14 cellular contexts compared by ENCODE assay signal in genomic region chr9:120874226-120874839, GRCh38. TPM values are rescaled to one million over a fixed set of nuclear protein-coding genes. Genes with fewer than 3 reads are reported as not detected.
A peak's percentile ranks its signal among the peaks of the same experiment; 100 is the strongest.
DNase-seq lines count a peak whose midpoint lies in the region; ATAC-seq, FAIRE-seq and TF ChIP-seq lines count a peak whose summit lies in the region.
"Had no signal": no experiment of that assay in that cellular context is flagged by ENCODE, and none has a peak within 500 bp of the region (broad histone marks: within the 10 kb centered on the region; RNA-seq: fewer than 3 reads in every experiment).

No MANE protein-coding gene starts in this region.

- no peak overlapping the region for H2AFZ ChIP-seq in H1 (ENCODE audit: low read length)

- H2BK5ac ChIP-seq in H1 (ENCODE audit: low read depth, low read length): peak overlapping the region; percentile 83; the same call in 1 of the 2 replicates

- H3K27me3 Mint-ChIP-seq in MCF 10A (ENCODE audit: insufficient read depth, unreplicated experiment) (no peaks in the 10 kb centered on the region), type B pancreatic cell (peaks cover 17% of the 10 kb centered on the region)

- peak overlapping the region; percentile 69 for H3K4ac ChIP-seq in H1 (replicated peaks; ENCODE audit: insufficient read length, low read depth, low read length)

- 96% methylated on average over 8 of the region's 8 CpGs; no CpG with 5 or more reads in 1 of the 2 experiments for WGBS in H1 (ENCODE audit: extremely low coverage in 1 of 2, insufficient coverage in 1 of 2, insufficient read length in 1 of 2, insufficient replicate concordance in 2 of 2, low coverage in 1 of 2, low lambda C conversion rate in 2 of 2, missing lambda C conversion rate in 1 of 2), 2 experiments

- H3K4me3 Mint-ChIP-seq in MCF 10A (ENCODE audit: unreplicated experiment): no peak overlapping the region
- peak overlapping the region; percentile 68 for H3K4me3 Mint-ChIP-seq in type B pancreatic cell

- H3K23ac ChIP-seq in H1 (ENCODE audit: insufficient read length): no peak overlapping the region

- peak overlapping the region; percentile 36; the same call in 1 of the 2 replicates for H2BK15ac ChIP-seq in H1 (ENCODE audit: low read length)

- H4K8ac ChIP-seq in H1 (ENCODE audit: extremely low read depth, insufficient read depth, low read length): no peak overlapping the region

- intact Hi-C loops in MCF 10A (cut with micrococcal nuclease) (no loop called here), breast epithelium (cut with DNase I; ENCODE audit: low total_unique reads) (no loop called here)

- H3K36me3 ChIP-seq in breast epithelium (no peaks in the 10 kb centered on the region), H1 (ENCODE audit: control insufficient read depth in 2 of 4, insufficient read depth in 4 of 4, low read length in 3 of 4) (peaks cover 0 to 3% (median 0%) of the 10 kb centered on the region in 4 experiments; a peak in 1 of 8 replicates)

- peak overlapping the region; percentile 39 for H4K5ac ChIP-seq in H1 (ENCODE audit: insufficient read length, low read depth, low read length)

- H3K4me1 Mint-ChIP-seq in MCF 10A (ENCODE audit: insufficient read depth, unreplicated experiment) (peaks cover 40% of the 10 kb centered on the region), type B pancreatic cell (ENCODE audit: unreplicated experiment) (peaks cover 22% of the 10 kb centered on the region)

- no peaks in the 10 kb centered on the region for H3K79me2 ChIP-seq in H1 (ENCODE audit: control insufficient read depth in 1 of 2, insufficient read depth in 2 of 2, low read length in 2 of 2)

- TF ChIP-seq CTCF in MCF 10A (IDR thresholded peaks at IDR 0.05; ENCODE audit: unreplicated experiment) (no peak), breast epithelium (IDR thresholded peaks at IDR 0.05) (no peak), RWPE1 (conservative IDR thresholded peaks at IDR 0.05; ENCODE audit: low read depth) (no peak), H1 (IDR thresholded peaks at IDR 0.05; ENCODE audit: control extremely low read depth in 1 of 3, insufficient read depth in 1 of 3, low read depth in 1 of 3, low read length in 3 of 3) (no peak), type B pancreatic cell (conservative IDR thresholded peaks at IDR 0.05) (no peak)

- H3K79me1 ChIP-seq in H1 (ENCODE audit: low read depth, low read length): no peaks in the 10 kb centered on the region

- peak overlapping the region; percentile 24; the same call in 1 of the 2 replicates for H2BK20ac ChIP-seq in H1 (ENCODE audit: low read length)

- H3K9me3 ChIP-seq in breast epithelium (no peaks in the 10 kb centered on the region), H1 (ENCODE audit: insufficient read depth in 2 of 2, low read depth in 1 of 2, low read length in 1 of 2) (no peaks in the 10 kb centered on the region)
- H3K9me3 ChIP-seq: stomach had no signal

- FAIRE-seq in H1 (lab: Jason Lieb, UNC): no peak
- FAIRE-seq: frontal cortex had no signal

- H3K27ac Mint-ChIP-seq in MCF 10A (ENCODE audit: low read depth, unreplicated experiment): peak overlapping the region; percentile 74
- H3K27ac Mint-ChIP-seq in type B pancreatic cell: peak overlapping the region; percentile 89

- TF ChIP-seq POLR2A in breast epithelium (IDR thresholded peaks at IDR 0.05) (no peak), H1 (IDR thresholded peaks at IDR 0.05; ENCODE audit: control extremely low read depth in 1 of 2, low read depth in 2 of 2, low read length in 2 of 2) (no peak)

- H3K27ac ChIP-seq in breast epithelium (no peak overlapping the region), RWPE1 (peak overlapping the region; percentile 100), H1 (ENCODE audit: low read depth, low read length) (peak overlapping the region; percentile 69; the same call in 1 of the 2 replicates)

- POLR2A ChIA-PET in MCF 10A (lab: Yijun Ruan, JAX): interaction anchor here (0.6 to 1.0 kb wide), 3 partner anchors 81 to 291 kb away, joined by 3 to 6 read pairs (median 3); partner anchors contain the start of gene FBXW2
- POLR2A ChIA-PET in RWPE1 (lab: Yijun Ruan, JAX; ENCODE audit: low non-redundant PET): interaction anchor here (0.5 kb wide), 1 partner anchor 31 kb away, joined by 3 read pairs; no protein-coding TSS in a partner anchor
- POLR2A ChIA-PET in H1 (lab: Charles Lee; ENCODE audit: partially characterized antibody): interaction anchor here (1.0 to 2.7 kb wide), 6 partner anchors 10 to 81 kb away, joined by 3 to 12 read pairs (median 5); partner anchors contain the start of gene FBXW2

- TF ChIP-seq RAD21 in H1 (IDR thresholded peaks at IDR 0.05 in 1 of 2, conservative IDR thresholded peaks at IDR 0.05 in 1 of 2; ENCODE audit: low read depth in 2 of 2, low read length in 2 of 2): no peak

- ATAC-seq in HG03442 (IDR thresholded peaks at IDR 0.05; ENCODE audit: unreplicated experiment): no peak
- ATAC-seq in HG03108 (IDR thresholded peaks at IDR 0.05; ENCODE audit: unreplicated experiment): no peak

- H4K20me1 ChIP-seq in H1 (replicated peaks in 1 of 2; ENCODE audit: control insufficient read depth in 1 of 2, insufficient read depth in 2 of 2, low read length in 2 of 2): no peaks in the 10 kb centered on the region

- no TSS peak for BruUV-seq in MCF 10A (replicated peaks; lab: Mats Ljungman, UMichigan)

- peak overlapping the region; percentile 88 for H2BK120ac ChIP-seq in H1 (replicated peaks; ENCODE audit: low read depth, low read length)

- H3K9me3 Mint-ChIP-seq in MCF 10A (ENCODE audit: unreplicated experiment) (no peaks in the 10 kb centered on the region), type B pancreatic cell (no peaks in the 10 kb centered on the region)

- H3K18ac ChIP-seq in H1 (ENCODE audit: extremely low read depth, low read length): peak overlapping the region; percentile 62

- CTCF ChIA-PET in MCF 10A (lab: Yijun Ruan, JAX) (interaction anchor here (0.9 to 2.1 kb wide), 5 partner anchors 42 to 445 kb away, joined by 3 to 7 read pairs (median 4); no protein-coding TSS in a partner anchor), RWPE1 (lab: Yijun Ruan, JAX) (no interaction called here), H1 (lab: Charles Lee; ENCODE audit: partially characterized antibody) (interaction anchor here (1.0 to 1.9 kb wide), 4 partner anchors 9 to 47 kb away, joined by 3 to 11 read pairs (median 4); no protein-coding TSS in a partner anchor)

- H4K91ac ChIP-seq in H1 (replicated peaks; ENCODE audit: insufficient read length, low read length): peak overlapping the region; percentile 96

- no peak overlapping the region for H3K14ac ChIP-seq in H1 (ENCODE audit: insufficient read length)

- peak overlapping the region; percentile 93 for H2BK12ac ChIP-seq in H1 (ENCODE audit: low read depth, low read length)

- H2AK5ac ChIP-seq in H1 (ENCODE audit: low read depth, low read length): peak overlapping the region; percentile 40; the same call in 1 of the 2 replicates

- H3K9ac ChIP-seq in H1 (replicated peaks in 1 of 4; ENCODE audit: extremely low read depth in 1 of 4, low read depth in 3 of 4, low read length in 3 of 4): no peak overlapping the region; a peak in 1 of 7 replicates

- H3K4me2 ChIP-seq in H1 (ENCODE audit: insufficient read depth in 1 of 2, low read depth in 2 of 2, low read length in 2 of 2): peak overlapping the region in 1 of 2 experiments; percentile 53; a peak in 1 of 4 replicates

- TF ChIP-seq EP300 in H1 (IDR thresholded peaks at IDR 0.05; ENCODE audit: borderline replicate concordance in 1 of 2, low read depth in 2 of 2, low read length in 2 of 2): no peak

- no peak overlapping the region for H3K4me3 ChIP-seq in breast epithelium
- H3K4me3 ChIP-seq in H1 (ENCODE audit: extremely low read depth in 1 of 4, insufficient read depth in 2 of 4, low read depth in 3 of 4, low read length in 4 of 4): no peak overlapping the region
- H3K4me3 ChIP-seq: stomach had no signal

- DNase-seq in MCF 10A (ENCODE audit: unreplicated experiment) (no peak), breast epithelium (ENCODE audit: low spot score in 2 of 2) (no peak), RWPE1 (ENCODE audit: low spot score) (no peak), H1 (ENCODE audit: low read depth in 1 of 2, low spot score in 2 of 2) (no peak), type B pancreatic cell (ENCODE audit: extremely low spot score, unreplicated experiment) (no peak), mucosa of gallbladder (ENCODE audit: low spot score) (no peak)
- DNase-seq: activated CD4-positive, alpha-beta T cell treated with anti-CD3 and anti-CD28 coated beads for 1 hour; amniotic stem cell; NCI-H1694 treated with DMSO at 0.1 percent for 48 hours; NCI-H82; stomach had no signal

- H3K36me3 Mint-ChIP-seq in MCF 10A (ENCODE audit: insufficient read depth, unreplicated experiment): peaks cover 30% of the 10 kb centered on the region
- H3K36me3 Mint-ChIP-seq in type B pancreatic cell: peaks cover 8% of the 10 kb centered on the region

- H3K27me3 ChIP-seq in breast epithelium (no peaks in the 10 kb centered on the region), H1 (replicated peaks in 1 of 4; ENCODE audit: control insufficient read depth in 3 of 4, extremely low read depth in 1 of 4, insufficient read depth in 3 of 4, low read length in 3 of 4) (peaks cover 0 to 4% (median 1%) of the 10 kb centered on the region in 4 experiments; a peak in 3 of 7 replicates)
- H3K27me3 ChIP-seq: stomach had no signal

- H3K56ac ChIP-seq in H1 (replicated peaks; ENCODE audit: insufficient read length, low read depth, low read length): no peak overlapping the region

- H3K4me1 ChIP-seq in breast epithelium (no peaks in the 10 kb centered on the region), H1 (replicated peaks in 1 of 4; ENCODE audit: control insufficient read depth in 3 of 4, insufficient read depth in 4 of 4, low read length in 3 of 4) (peaks cover 23 to 52% (median 35%) of the 10 kb centered on the region in 4 experiments)

- H3K23me2 ChIP-seq in H1 (ENCODE audit: low read depth, low read length): peaks cover 10% of the 10 kb centered on the region

RNA-seq across cellular contexts. Expression of gene PHF19, which starts 2.7 kb away (rescaled TPM):
- total RNA-seq in MCF 10A (2022) (39.6 and 61.0 TPM in 2 replicates), breast epithelium (10 to 100 TPM; 16.5 to 33.1 (median 19.0) TPM), type B pancreatic cell (ENCODE audit: low replicate concordance) (31.0 and 39.6 TPM in 2 replicates), mucosa of gallbladder (25.9 TPM)
- total RNA-seq in H1 (2021; fragmentation: NEBNext Ultra II Directional; extraction: Animal tissue kit (Norgen Biotek cat#: 25700)): 30.2 and 31.8 TPM in 2 replicates
- polyA plus RNA-seq in H1 (2011; rRNA removed): 28.2 and 31.0 TPM in 2 replicates
- 25.8 TPM for polyA plus RNA-seq in H1 (2011; cell fraction: cytosol; rRNA removed)
- polyA plus RNA-seq in H1 (2011; cell fraction: nucleus; rRNA removed): 48.1 TPM
- 26.2 to 35.4 TPM (median 31.5 TPM) in 4 replicates for polyA plus RNA-seq in H1 (2012, experiment 1 of 2)
- polyA plus RNA-seq in H1 (2012, experiment 2 of 2): 29.9 TPM
- 24.5 TPM for polyA plus RNA-seq in H1 (2013, experiment 1 of 2)
- 23.1 TPM for polyA plus RNA-seq in H1 (2013, experiment 2 of 2)
- 26.6 and 43.7 TPM in 2 replicates for polyA minus RNA-seq in H1 (2011; rRNA and poly(A)+ RNA removed)
- polyA minus RNA-seq in H1 (2011; cell fraction: cytosol; rRNA and poly(A)+ RNA removed): 16.2 TPM
- 28.2 TPM for polyA minus RNA-seq in H1 (2011; cell fraction: nucleus; rRNA and poly(A)+ RNA removed)

RNA-seq across cellular contexts. Expression of gene PSMD5, which starts 31.6 kb away (rescaled TPM):
- total RNA-seq in MCF 10A (2022) (71.0 and 91.0 TPM in 2 replicates), breast epithelium (10 to 100 TPM; 48.3 to 54.1 (median 50.3) TPM), type B pancreatic cell (ENCODE audit: low replicate concordance) (43.6 and 45.2 TPM in 2 replicates), mucosa of gallbladder (65.1 TPM)
- total RNA-seq in H1 (2021; fragmentation: NEBNext Ultra II Directional; extraction: Animal tissue kit (Norgen Biotek cat#: 25700)): 30.0 and 30.5 TPM in 2 replicates
- polyA plus RNA-seq in H1 (2011; rRNA removed): 12.9 and 19.2 TPM in 2 replicates
- polyA plus RNA-seq in H1 (2011; cell fraction: cytosol; rRNA removed): 26.0 TPM
- polyA plus RNA-seq in H1 (2011; cell fraction: nucleus; rRNA removed): 15.8 TPM
- polyA plus RNA-seq in H1 (2012, experiment 1 of 2): 18.2 to 51.8 TPM (median 31.4 TPM) in 4 replicates
- polyA plus RNA-seq in H1 (2012, experiment 2 of 2): 9.8 TPM
- polyA plus RNA-seq in H1 (2013, experiment 1 of 2): 27.6 TPM
- polyA plus RNA-seq in H1 (2013, experiment 2 of 2): 28.0 TPM
- polyA minus RNA-seq in H1 (2011; rRNA and poly(A)+ RNA removed): 18.9 and 30.8 TPM in 2 replicates
- polyA minus RNA-seq in H1 (2011; cell fraction: cytosol; rRNA and poly(A)+ RNA removed): 33.9 TPM
- 15.0 TPM for polyA minus RNA-seq in H1 (2011; cell fraction: nucleus; rRNA and poly(A)+ RNA removed)

RNA-seq across cellular contexts. Expression of gene TRAF1, which starts 52.3 kb away (rescaled TPM):
- 0.84 and 1.2 TPM in 2 replicates for total RNA-seq in MCF 10A (2022)
- total RNA-seq in breast epithelium: 1 to 10 TPM; 4.9 to 8.6 (median 7.3) TPM
- total RNA-seq in H1 (2021; fragmentation: NEBNext Ultra II Directional; extraction: Animal tissue kit (Norgen Biotek cat#: 25700)): 1.5 and 1.6 TPM in 2 replicates
- polyA plus RNA-seq in H1 (2011; rRNA removed): 3.1 and 3.2 TPM in 2 replicates
- polyA plus RNA-seq in H1 (2011; cell fraction: cytosol; rRNA removed): 4.9 TPM
- 7.4 TPM for polyA plus RNA-seq in H1 (2011; cell fraction: nucleus; rRNA removed)
- polyA plus RNA-seq in H1 (2012, experiment 1 of 2): 1.8 to 3.0 TPM (median 2.2 TPM) in 4 replicates
- polyA plus RNA-seq in H1 (2012, experiment 2 of 2): 0.80 TPM
- 1.2 TPM for polyA plus RNA-seq in H1 (2013, experiment 1 of 2)
- 1.1 TPM for polyA plus RNA-seq in H1 (2013, experiment 2 of 2)
- polyA minus RNA-seq in H1 (2011; rRNA and poly(A)+ RNA removed): 4.5 and 4.6 TPM in 2 replicates
- 1.6 TPM for polyA minus RNA-seq in H1 (2011; cell fraction: cytosol; rRNA and poly(A)+ RNA removed)
- polyA minus RNA-seq in H1 (2011; cell fraction: nucleus; rRNA and poly(A)+ RNA removed): 6.9 TPM
- 1.9 and 3.1 TPM in 2 replicates for total RNA-seq in type B pancreatic cell (ENCODE audit: low replicate concordance)
- total RNA-seq in mucosa of gallbladder: 7.9 TPM

Comparison
In these comparisons a context has a peak if more than half of its experiments do, and no peak if none do; other contexts are left out.
1. H3K27ac ChIP-seq: peak in RWPE1 (single experiment) and H1 (single experiment); none in breast epithelium (0 of 2).